In genomic region chr9:131590449-131590848, GRCh38 we compare ENCODE assay signal across 13 cellular contexts. TPM values are rescaled to one million over a fixed set of nuclear protein-coding genes. Genes with fewer than 3 reads are reported as not detected.
DNase-seq lines count a peak whose midpoint lies in the region; ATAC-seq and TF ChIP-seq lines count a peak whose summit lies in the region.
"Had no signal": no experiment of that assay in that cellular context is flagged by ENCODE, and none has a peak within 500 bp of the region (broad histone marks: within the 10 kb centered on the region; RNA-seq: fewer than 3 reads in every experiment).

No MANE protein-coding gene starts in this region.

- H3K27ac Mint-ChIP-seq in CD4-positive, alpha-beta memory T cell: peak overlapping the region; percentile 32 to 94 (median 85)
- H3K27ac Mint-ChIP-seq in activated naive CD8-positive, alpha-beta T cell: peak overlapping the region; percentile 76
- peak overlapping the region; percentile 81 to 89 for H3K27ac Mint-ChIP-seq in natural killer cell

- no peak for TF ChIP-seq CTCF in natural killer cell (IDR thresholded peaks at IDR 0.05)
- no peak for TF ChIP-seq CTCF in hepatocyte (IDR thresholded peaks at IDR 0.05; ENCODE audit: poor library complexity)

- H3K9me3 Mint-ChIP-seq in CD4-positive, alpha-beta memory T cell: peaks cover 0 to 5% (median 0%) of the 10 kb centered on the region in 8 donors
- H3K9me3 Mint-ChIP-seq in activated naive CD8-positive, alpha-beta T cell (ENCODE audit: low read depth): no peaks in the 10 kb centered on the region
- no peaks in the 10 kb centered on the region for H3K9me3 Mint-ChIP-seq in natural killer cell

- no peak overlapping the region for H2AFZ ChIP-seq in hepatocyte

- no peaks in the 10 kb centered on the region for H3K9me3 ChIP-seq in CD4-positive, alpha-beta memory T cell (ENCODE audit: control insufficient read depth in 1 of 2, low read length in 2 of 2)
- no peaks in the 10 kb centered on the region for H3K9me3 ChIP-seq in hepatocyte (ENCODE audit: low read depth)
- H3K9me3 ChIP-seq: BE2C, heart left ventricle had no signal

- no peaks in the 10 kb centered on the region for H3K27me3 Mint-ChIP-seq in CD4-positive, alpha-beta memory T cell
- H3K27me3 Mint-ChIP-seq in activated naive CD8-positive, alpha-beta T cell: no peaks in the 10 kb centered on the region
- H3K27me3 Mint-ChIP-seq in natural killer cell (ENCODE audit: low read depth in 2 of 2): no peaks in the 10 kb centered on the region

- peak overlapping the region in 4 of 8 donors; percentile 20 to 73 (median 55) for H3K4me3 Mint-ChIP-seq in CD4-positive, alpha-beta memory T cell
- H3K4me3 Mint-ChIP-seq in activated naive CD8-positive, alpha-beta T cell: no peak overlapping the region
- peak overlapping the region; percentile 63 for H3K4me3 Mint-ChIP-seq in natural killer cell

- intact Hi-C loops in CD4-positive, alpha-beta memory T cell (cut with micrococcal nuclease): loop anchor here (2.0 to 5.0 kb wide), 2 partner anchors 44 to 77 kb away; no protein-coding TSS in a partner anchor
- intact Hi-C loops in natural killer cell (cut with micrococcal nuclease): loop anchor here (2.0 to 10.0 kb wide), 3 partner anchors 66 to 654 kb away; no protein-coding TSS in a partner anchor

- ATAC-seq in natural killer cell (peak; percentile 28 to 42 (median 37)), HG02938 (IDR thresholded peaks at IDR 0.05; ENCODE audit: unreplicated experiment) (no peak), GM19324 (IDR thresholded peaks at IDR 0.05; ENCODE audit: low FRiP score, unreplicated experiment) (no peak)

- H3K79me2 ChIP-seq in hepatocyte: no peaks in the 10 kb centered on the region

- peaks cover 49% of the 10 kb centered on the region for H3K36me3 ChIP-seq in CD4-positive, alpha-beta memory T cell (ENCODE audit: insufficient read depth, low read length)
- no peaks in the 10 kb centered on the region for H3K36me3 ChIP-seq in hepatocyte (replicated peaks; ENCODE audit: insufficient read depth, low read depth)

- DNase-seq in CD4-positive, alpha-beta memory T cell: peak in 2 of 5 donors; percentile 11 to 15
- DNase-seq in KG1 (lab: John Stamatoyannopoulos, UW): peak; percentile 22
- peak; percentile 36 for DNase-seq in natural killer cell
- no peak for DNase-seq in hepatocyte (ENCODE audit: low spot score)
- no peak for DNase-seq in iPS-NIHi11 (ENCODE audit: low spot score)
- DNase-seq: NCI-H1417 treated with DMSO at 0.1 percent for 48 hours had no signal

- 95% methylated on average over 13 of the region's 13 CpGs for WGBS in hepatocyte (ENCODE audit: low lambda C conversion rate, missing lambda C conversion rate)

- H3K4me3 ChIP-seq in CD4-positive, alpha-beta memory T cell (ENCODE audit: low read length in 2 of 2): no peak overlapping the region
- H3K4me3 ChIP-seq in hepatocyte: no peak overlapping the region
- H3K4me3 ChIP-seq: heart left ventricle had no signal

- no peak overlapping the region for H3K4me2 ChIP-seq in hepatocyte

- no peaks in the 10 kb centered on the region for H3K9me2 ChIP-seq in hepatocyte (replicated peaks; ENCODE audit: insufficient read depth)

- H3K27me3 ChIP-seq in CD4-positive, alpha-beta memory T cell (ENCODE audit: insufficient read depth, low read length): no peaks in the 10 kb centered on the region
- no peaks in the 10 kb centered on the region for H3K27me3 ChIP-seq in hepatocyte
- H3K27me3 ChIP-seq: BE2C, heart left ventricle had no signal

- H3K27ac ChIP-seq in CD4-positive, alpha-beta memory T cell (ENCODE audit: low read depth, low read length): peak overlapping the region; percentile 6
- no peak overlapping the region for H3K27ac ChIP-seq in hepatocyte
- H3K27ac ChIP-seq: epithelial cell of prostate had no signal

- no peaks in the 10 kb centered on the region for H4K20me1 ChIP-seq in hepatocyte (ENCODE audit: insufficient read depth, poor library complexity, severe bottlenecking)

- H3K4me1 Mint-ChIP-seq in CD4-positive, alpha-beta memory T cell: peaks cover 28 to 55% (median 39%) of the 10 kb centered on the region in 4 donors
- peaks cover 31% of the 10 kb centered on the region for H3K4me1 Mint-ChIP-seq in activated naive CD8-positive, alpha-beta T cell (ENCODE audit: low read depth)
- H3K4me1 Mint-ChIP-seq in natural killer cell: peaks cover 40 to 49% of the 10 kb centered on the region in 2 donors

- CTCF ChIA-PET in CD4-positive, alpha-beta memory T cell (lab: Charles Lee; ENCODE audit: partially characterized antibody): interaction anchor here (0.5 to 8.8 kb wide), 14 partner anchors 11 to 204 kb away, joined by 3 to 186 read pairs (median 4); partner anchors contain the start of gene RAPGEF1

- peaks cover 32% of the 10 kb centered on the region for H3K4me1 ChIP-seq in CD4-positive, alpha-beta memory T cell (ENCODE audit: insufficient read depth, low read length)
- no peaks in the 10 kb centered on the region for H3K4me1 ChIP-seq in hepatocyte (ENCODE audit: insufficient read depth)
- H3K4me1 ChIP-seq: BE2C had no signal

- POLR2A ChIA-PET in CD4-positive, alpha-beta memory T cell (lab: Charles Lee; ENCODE audit: partially characterized antibody): interaction anchor here (0.6 to 5.6 kb wide), 4 partner anchors 142 to 244 kb away, joined by 3 to 26 read pairs (median 14); partner anchors contain the start of gene RAPGEF1

- H3K36me3 Mint-ChIP-seq in CD4-positive, alpha-beta memory T cell: peaks cover 15 to 55% of the 10 kb centered on the region in 2 donors
- peaks cover 2% of the 10 kb centered on the region for H3K36me3 Mint-ChIP-seq in activated naive CD8-positive, alpha-beta T cell
- no peaks in the 10 kb centered on the region for H3K36me3 Mint-ChIP-seq in natural killer cell

RNA-seq across cellular contexts. Expression of gene PRRT1B, which starts 45.1 kb away (rescaled TPM):
- total RNA-seq in CD4-positive, alpha-beta memory T cell: not detected
- not detected for polyA plus RNA-seq in CD4-positive, alpha-beta memory T cell
- not detected for total RNA-seq in natural killer cell
- total RNA-seq in hepatocyte: 0.17 TPM in 1 of 2 replicates, not detected in the other
- 1.0 and 1.4 TPM in 2 replicates for polyA plus RNA-seq in hepatocyte
- total RNA-seq: heart left ventricle, right cardiac atrium had no signal
- polyA plus RNA-seq: heart left ventricle, right cardiac atrium had no signal

RNA-seq across cellular contexts. Expression of gene UCK1, which starts 59.4 kb away (rescaled TPM):
- total RNA-seq in CD4-positive, alpha-beta memory T cell: 10 to 100 TPM; 36.1 to 39.7 TPM
- polyA plus RNA-seq in CD4-positive, alpha-beta memory T cell: 10 to 100 TPM; 25.8 to 26.8 TPM
- total RNA-seq in natural killer cell (10 to 100 TPM; 29.9 to 35.2 (median 30.2) TPM), hepatocyte (22.2 and 28.0 TPM in 2 replicates)
- 32.7 and 36.8 TPM in 2 replicates for polyA plus RNA-seq in hepatocyte

Comparison
In these comparisons a context has a peak if more than half of its experiments do, and no peak if none do; other contexts are left out.
1. DNase-seq: peak in KG1 (single experiment) and natural killer cell (single experiment); none in hepatocyte (single experiment) and iPS-NIHi11 (single experiment).
2. ATAC-seq: peak in natural killer cell (3 of 3); none in HG02938 (single experiment) and GM19324 (single experiment).
3. Peak in every context shown above with its lines, with median percentiles within 50 percentile points of each other: H3K27ac Mint-ChIP-seq.